Comparison of ENCODE assay signal across 1 cellular context in the genomic region with DNA sequence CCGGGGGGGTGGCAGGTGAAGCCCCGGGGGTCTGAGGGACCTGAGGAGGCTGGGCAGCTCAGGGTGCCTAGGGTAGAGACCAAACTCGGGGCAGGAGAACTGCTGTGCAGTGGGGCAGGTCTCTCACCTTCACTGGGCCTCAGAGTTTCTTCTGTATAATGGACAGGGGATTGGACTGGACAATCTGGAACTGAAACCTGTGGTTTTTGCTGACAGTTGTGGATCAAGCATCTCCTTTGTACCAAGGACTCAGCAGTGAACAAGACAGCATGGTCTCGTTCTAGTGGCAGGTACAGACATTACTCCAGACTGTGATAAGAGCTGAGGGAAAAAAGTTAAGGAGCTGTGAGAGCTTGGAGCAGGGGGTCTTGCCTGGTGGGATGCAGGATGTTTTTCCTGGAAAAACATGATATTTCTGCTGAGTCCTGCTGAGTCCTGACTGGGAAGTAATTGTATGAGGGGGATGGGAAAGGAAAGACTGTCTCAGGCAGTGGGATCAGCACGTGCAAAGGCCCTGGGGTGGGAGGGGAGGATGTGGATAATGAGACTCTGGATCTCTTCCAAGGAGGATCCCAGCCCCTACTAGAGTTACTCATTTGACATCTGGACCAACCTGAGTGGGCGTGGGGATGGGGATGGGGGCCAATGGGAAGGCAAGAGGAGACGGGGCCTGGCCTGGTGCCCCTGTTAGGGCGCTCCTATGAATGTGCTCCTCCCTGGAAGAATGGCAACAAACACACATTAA.
A peak's percentile ranks its signal among the peaks of the same experiment; 100 is the strongest.
TF ChIP-seq lines count a peak whose summit lies in the region.

No MANE protein-coding gene starts in this region.

TF ChIP-seq in GM12878, 131 proteins besides CTCF, POLR2A, EP300 and RAD21 (continued from another document):
- TF ChIP-seq, protein P1, sequence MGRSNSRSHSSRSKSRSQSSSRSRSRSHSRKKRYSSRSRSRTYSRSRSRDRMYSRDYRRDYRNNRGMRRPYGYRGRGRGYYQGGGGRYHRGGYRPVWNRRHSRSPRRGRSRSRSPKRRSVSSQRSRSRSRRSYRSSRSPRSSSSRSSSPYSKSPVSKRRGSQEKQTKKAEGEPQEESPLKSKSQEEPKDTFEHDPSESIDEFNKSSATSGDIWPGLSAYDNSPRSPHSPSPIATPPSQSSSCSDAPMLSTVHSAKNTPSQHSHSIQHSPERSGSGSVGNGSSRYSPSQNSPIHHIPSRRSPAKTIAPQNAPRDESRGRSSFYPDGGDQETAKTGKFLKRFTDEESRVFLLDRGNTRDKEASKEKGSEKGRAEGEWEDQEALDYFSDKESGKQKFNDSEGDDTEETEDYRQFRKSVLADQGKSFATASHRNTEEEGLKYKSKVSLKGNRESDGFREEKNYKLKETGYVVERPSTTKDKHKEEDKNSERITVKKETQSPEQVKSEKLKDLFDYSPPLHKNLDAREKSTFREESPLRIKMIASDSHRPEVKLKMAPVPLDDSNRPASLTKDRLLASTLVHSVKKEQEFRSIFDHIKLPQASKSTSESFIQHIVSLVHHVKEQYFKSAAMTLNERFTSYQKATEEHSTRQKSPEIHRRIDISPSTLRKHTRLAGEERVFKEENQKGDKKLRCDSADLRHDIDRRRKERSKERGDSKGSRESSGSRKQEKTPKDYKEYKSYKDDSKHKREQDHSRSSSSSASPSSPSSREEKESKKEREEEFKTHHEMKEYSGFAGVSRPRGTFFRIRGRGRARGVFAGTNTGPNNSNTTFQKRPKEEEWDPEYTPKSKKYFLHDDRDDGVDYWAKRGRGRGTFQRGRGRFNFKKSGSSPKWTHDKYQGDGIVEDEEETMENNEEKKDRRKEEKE (IDR thresholded peaks at IDR 0.05), result no peak
- TF ChIP-seq, protein P2, sequence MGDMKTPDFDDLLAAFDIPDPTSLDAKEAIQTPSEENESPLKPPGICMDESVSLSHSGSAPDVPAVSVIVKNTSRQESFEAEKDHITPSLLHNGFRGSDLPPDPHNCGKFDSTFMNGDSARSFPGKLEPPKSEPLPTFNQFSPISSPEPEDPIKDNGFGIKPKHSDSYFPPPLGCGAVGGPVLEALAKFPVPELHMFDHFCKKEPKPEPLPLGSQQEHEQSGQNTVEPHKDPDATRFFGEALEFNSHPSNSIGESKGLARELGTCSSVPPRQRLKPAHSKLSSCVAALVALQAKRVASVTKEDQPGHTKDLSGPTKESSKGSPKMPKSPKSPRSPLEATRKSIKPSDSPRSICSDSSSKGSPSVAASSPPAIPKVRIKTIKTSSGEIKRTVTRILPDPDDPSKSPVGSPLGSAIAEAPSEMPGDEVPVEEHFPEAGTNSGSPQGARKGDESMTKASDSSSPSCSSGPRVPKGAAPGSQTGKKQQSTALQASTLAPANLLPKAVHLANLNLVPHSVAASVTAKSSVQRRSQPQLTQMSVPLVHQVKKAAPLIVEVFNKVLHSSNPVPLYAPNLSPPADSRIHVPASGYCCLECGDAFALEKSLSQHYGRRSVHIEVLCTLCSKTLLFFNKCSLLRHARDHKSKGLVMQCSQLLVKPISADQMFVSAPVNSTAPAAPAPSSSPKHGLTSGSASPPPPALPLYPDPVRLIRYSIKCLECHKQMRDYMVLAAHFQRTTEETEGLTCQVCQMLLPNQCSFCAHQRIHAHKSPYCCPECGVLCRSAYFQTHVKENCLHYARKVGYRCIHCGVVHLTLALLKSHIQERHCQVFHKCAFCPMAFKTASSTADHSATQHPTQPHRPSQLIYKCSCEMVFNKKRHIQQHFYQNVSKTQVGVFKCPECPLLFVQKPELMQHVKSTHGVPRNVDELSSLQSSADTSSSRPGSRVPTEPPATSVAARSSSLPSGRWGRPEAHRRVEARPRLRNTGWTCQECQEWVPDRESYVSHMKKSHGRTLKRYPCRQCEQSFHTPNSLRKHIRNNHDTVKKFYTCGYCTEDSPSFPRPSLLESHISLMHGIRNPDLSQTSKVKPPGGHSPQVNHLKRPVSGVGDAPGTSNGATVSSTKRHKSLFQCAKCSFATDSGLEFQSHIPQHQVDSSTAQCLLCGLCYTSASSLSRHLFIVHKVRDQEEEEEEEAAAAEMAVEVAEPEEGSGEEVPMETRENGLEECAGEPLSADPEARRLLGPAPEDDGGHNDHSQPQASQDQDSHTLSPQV (IDR thresholded peaks at IDR 0.05), result no peak
- peak; percentile 34; the same call in 1 of the 2 replicates for TF ChIP-seq SPI1 (IDR thresholded peaks at IDR 0.05; ENCODE audit: borderline replicate concordance, insufficient read depth, low read depth, low read length)
- TF ChIP-seq NFIC (IDR thresholded peaks at IDR 0.05; ENCODE audit: low read depth, low read length), result no peak
- no peak for TF ChIP-seq BMI1 (IDR thresholded peaks at IDR 0.05; ENCODE audit: borderline replicate concordance)
TF ChIP-seq in GM12878: peak in this region for 1.
